15 cellular contexts compared by ENCODE assay signal in genomic region chr2:173419506-173419905, GRCh38.
"Had no signal": no experiment of that assay in that cellular context is flagged by ENCODE, and none has a peak within 500 bp of the region (broad histone marks: within the 10 kb centered on the region; RNA-seq: fewer than 3 reads in every experiment).

No MANE protein-coding gene starts in this region.

- ATAC-seq: gastrocnemius medialis, heart right ventricle, left lobe of liver, natural killer cell, pancreas, right cardiac atrium had no signal

- H3K4me1 ChIP-seq: gastrocnemius medialis, heart right ventricle, pancreas had no signal

- H3K9me3 ChIP-seq: gastrocnemius medialis, heart right ventricle, pancreas had no signal

- H3K4me2 ChIP-seq: neural progenitor cell had no signal

- DNase-seq: effector CD4-positive, alpha-beta T cell; endodermal cell; gastrocnemius medialis; heart right ventricle; hypothalamus; natural killer cell; nucleus accumbens; pancreas; right cardiac atrium; small intestine; stimulated activated CD4-positive, alpha-beta T cell treated with anti-CD3 and anti-CD28 coated beads, Interleukin-12 subunit alpha, Interleukin-12 subunit beta, amount 100 ng/mL, for 4 hours; stimulated activated naive CD4-positive, alpha-beta T cell had no signal

- H3K27me3 ChIP-seq: gastrocnemius medialis, neural progenitor cell, pancreas had no signal

- H2AFZ ChIP-seq: neural progenitor cell had no signal

- H3K9ac ChIP-seq: neural progenitor cell had no signal

- H3K36me3 ChIP-seq: gastrocnemius medialis, heart right ventricle, neural progenitor cell, pancreas had no signal

- H3K4me3 ChIP-seq: coronary artery, gastrocnemius medialis, heart right ventricle, neural progenitor cell, pancreas had no signal

- H3K27ac ChIP-seq: coronary artery, gastrocnemius medialis, heart right ventricle, neural progenitor cell, pancreas had no signal
